1 cellular context compared by ENCODE assay signal in the genomic region with DNA sequence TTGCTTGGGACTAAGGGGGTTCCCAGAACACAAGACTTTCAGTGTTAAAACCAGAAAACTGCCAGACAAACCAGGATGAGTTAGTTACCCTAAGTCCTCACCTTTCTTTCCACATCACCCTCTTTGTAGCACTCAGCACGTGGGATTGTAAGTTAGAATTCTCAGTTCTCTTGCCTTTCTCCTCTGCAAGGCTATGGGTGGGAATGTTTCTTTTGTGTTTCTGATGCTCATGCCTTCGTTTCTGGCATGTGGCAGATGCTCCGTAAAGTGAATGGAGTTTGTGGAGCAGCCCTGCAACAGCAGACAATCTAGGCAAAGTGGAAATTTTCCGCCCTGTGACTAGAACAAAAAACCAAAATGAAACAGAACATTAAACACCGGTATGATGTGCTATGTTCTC.
TF ChIP-seq lines count a peak whose summit lies in the region.

No MANE protein-coding gene starts in this region.

TF ChIP-seq in HepG2, 621 proteins besides CTCF, POLR2A, EP300 and RAD21 (continued from another document):
- no peak for TF ChIP-seq ZNF407 (CRISPR knock-in tag; IDR thresholded peaks at IDR 0.05; ENCODE audit: not compliant biosample characterization)
- TF ChIP-seq ZBTB10 (CRISPR knock-in tag; IDR thresholded peaks at IDR 0.05; ENCODE audit: borderline replicate concordance) = no peak
- TF ChIP-seq MEIS2 (CRISPR knock-in tag; IDR thresholded peaks at IDR 0.05) = no peak
- TF ChIP-seq RBM22 (optimal IDR thresholded peaks at IDR 0.05; ENCODE audit: low read length) = peak; percentile 57
- no peak for TF ChIP-seq PITX1 (CRISPR knock-in tag; IDR thresholded peaks at IDR 0.05)
- TF ChIP-seq ZNF619 (CRISPR knock-in tag; IDR thresholded peaks at IDR 0.05) = 0 out of 2 replicates have a peak, but pooled peaks have one; percentile 26
- no peak for TF ChIP-seq ZNF234 (CRISPR knock-in tag; conservative IDR thresholded peaks at IDR 0.05)
- TF ChIP-seq, protein P1, sequence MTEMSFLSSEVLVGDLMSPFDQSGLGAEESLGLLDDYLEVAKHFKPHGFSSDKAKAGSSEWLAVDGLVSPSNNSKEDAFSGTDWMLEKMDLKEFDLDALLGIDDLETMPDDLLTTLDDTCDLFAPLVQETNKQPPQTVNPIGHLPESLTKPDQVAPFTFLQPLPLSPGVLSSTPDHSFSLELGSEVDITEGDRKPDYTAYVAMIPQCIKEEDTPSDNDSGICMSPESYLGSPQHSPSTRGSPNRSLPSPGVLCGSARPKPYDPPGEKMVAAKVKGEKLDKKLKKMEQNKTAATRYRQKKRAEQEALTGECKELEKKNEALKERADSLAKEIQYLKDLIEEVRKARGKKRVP (CRISPR knock-in tag; IDR thresholded peaks at IDR 0.05) = no peak; a peak in 1 of 4 replicates
- no peak for TF ChIP-seq ZNF296 (CRISPR knock-in tag; conservative IDR thresholded peaks at IDR 0.05)
- 0 out of 2 replicates have a peak, but pooled peaks have one; percentile 20 for TF ChIP-seq ZXDC (CRISPR knock-in tag; IDR thresholded peaks at IDR 0.05)
- no peak for TF ChIP-seq ZKSCAN1 (IDR thresholded peaks at IDR 0.05; ENCODE audit: low read length)
- no peak for TF ChIP-seq SOX6 (IDR thresholded peaks at IDR 0.05)
- no peak for TF ChIP-seq SOX6 (CRISPR knock-in tag; IDR thresholded peaks at IDR 0.05)
- TF ChIP-seq, protein P2, sequence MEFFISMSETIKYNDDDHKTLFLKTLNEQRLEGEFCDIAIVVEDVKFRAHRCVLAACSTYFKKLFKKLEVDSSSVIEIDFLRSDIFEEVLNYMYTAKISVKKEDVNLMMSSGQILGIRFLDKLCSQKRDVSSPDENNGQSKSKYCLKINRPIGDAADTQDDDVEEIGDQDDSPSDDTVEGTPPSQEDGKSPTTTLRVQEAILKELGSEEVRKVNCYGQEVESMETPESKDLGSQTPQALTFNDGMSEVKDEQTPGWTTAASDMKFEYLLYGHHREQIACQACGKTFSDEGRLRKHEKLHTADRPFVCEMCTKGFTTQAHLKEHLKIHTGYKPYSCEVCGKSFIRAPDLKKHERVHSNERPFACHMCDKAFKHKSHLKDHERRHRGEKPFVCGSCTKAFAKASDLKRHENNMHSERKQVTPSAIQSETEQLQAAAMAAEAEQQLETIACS (CRISPR knock-in tag; IDR thresholded peaks at IDR 0.05) = no peak
- no peak for TF ChIP-seq EHMT2 (IDR thresholded peaks at IDR 0.05; ENCODE audit: borderline replicate concordance, low read depth, low read length)
- TF ChIP-seq MXD3 (CRISPR knock-in tag; IDR thresholded peaks at IDR 0.05) = no peak
- TF ChIP-seq NFIB (CRISPR knock-in tag; IDR thresholded peaks at IDR 0.05; ENCODE audit: borderline replicate concordance) = no peak
- TF ChIP-seq ZNF136 (CRISPR knock-in tag; IDR thresholded peaks at IDR 0.05; ENCODE audit: low read depth) = 0 out of 2 replicates have a peak, but pooled peaks have one; percentile 22
- TF ChIP-seq MLLT10 (CRISPR knock-in tag; IDR thresholded peaks at IDR 0.05) = no peak
- no peak for TF ChIP-seq ZNF138 (CRISPR knock-in tag; IDR thresholded peaks at IDR 0.05; ENCODE audit: low read depth)
- TF ChIP-seq, protein P3, sequence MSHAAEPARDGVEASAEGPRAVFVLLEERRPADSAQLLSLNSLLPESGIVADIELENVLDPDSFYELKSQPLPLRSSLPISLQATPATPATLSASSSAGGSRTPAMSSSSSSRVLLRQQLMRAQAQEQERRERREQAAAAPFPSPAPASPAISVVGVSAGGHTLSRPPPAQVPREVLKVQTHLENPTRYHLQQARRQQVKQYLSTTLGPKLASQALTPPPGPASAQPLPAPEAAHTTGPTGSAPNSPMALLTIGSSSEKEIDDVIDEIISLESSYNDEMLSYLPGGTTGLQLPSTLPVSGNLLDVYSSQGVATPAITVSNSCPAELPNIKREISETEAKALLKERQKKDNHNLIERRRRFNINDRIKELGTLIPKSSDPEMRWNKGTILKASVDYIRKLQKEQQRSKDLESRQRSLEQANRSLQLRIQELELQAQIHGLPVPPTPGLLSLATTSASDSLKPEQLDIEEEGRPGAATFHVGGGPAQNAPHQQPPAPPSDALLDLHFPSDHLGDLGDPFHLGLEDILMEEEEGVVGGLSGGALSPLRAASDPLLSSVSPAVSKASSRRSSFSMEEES (CRISPR knock-in tag; IDR thresholded peaks at IDR 0.05) = no peak
- TF ChIP-seq, protein P4, sequence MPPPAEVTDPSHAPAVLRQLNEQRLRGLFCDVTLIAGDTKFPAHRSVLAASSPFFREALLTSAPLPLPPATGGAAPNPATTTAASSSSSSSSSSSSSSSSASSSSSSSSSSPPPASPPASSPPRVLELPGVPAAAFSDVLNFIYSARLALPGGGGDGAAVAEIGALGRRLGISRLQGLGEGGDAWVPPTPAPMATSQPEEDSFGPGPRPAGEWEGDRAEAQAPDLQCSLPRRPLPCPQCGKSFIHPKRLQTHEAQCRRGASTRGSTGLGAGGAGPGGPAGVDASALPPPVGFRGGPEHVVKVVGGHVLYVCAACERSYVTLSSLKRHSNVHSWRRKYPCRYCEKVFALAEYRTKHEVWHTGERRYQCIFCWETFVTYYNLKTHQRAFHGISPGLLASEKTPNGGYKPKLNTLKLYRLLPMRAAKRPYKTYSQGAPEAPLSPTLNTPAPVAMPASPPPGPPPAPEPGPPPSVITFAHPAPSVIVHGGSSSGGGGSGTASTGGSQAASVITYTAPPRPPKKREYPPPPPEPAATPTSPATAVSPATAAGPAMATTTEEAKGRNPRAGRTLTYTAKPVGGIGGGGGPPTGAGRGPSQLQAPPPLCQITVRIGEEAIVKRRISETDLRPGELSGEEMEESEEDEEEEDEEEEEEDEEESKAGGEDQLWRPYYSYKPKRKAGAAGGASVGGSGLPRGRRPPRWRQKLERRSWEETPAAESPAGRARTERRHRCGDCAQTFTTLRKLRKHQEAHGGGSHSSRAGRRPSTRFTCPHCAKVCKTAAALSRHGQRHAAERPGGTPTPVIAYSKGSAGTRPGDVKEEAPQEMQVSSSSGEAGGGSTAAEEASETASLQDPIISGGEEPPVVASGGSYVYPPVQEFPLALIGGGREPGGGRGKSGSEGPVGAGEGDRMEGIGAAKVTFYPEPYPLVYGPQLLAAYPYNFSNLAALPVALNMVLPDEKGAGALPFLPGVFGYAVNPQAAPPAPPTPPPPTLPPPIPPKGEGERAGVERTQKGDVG (CRISPR knock-in tag; IDR thresholded peaks at IDR 0.05; ENCODE audit: borderline replicate concordance) = 0 out of 2 replicates have a peak, but pooled peaks have one; percentile 47
- TF ChIP-seq SMARCE1 (IDR thresholded peaks at IDR 0.05; ENCODE audit: borderline replicate concordance) = no peak
- TF ChIP-seq YEATS2 (CRISPR knock-in tag; IDR thresholded peaks at IDR 0.05; ENCODE audit: borderline replicate concordance) = 0 out of 2 replicates have a peak, but pooled peaks have one; percentile 4
- TF ChIP-seq ZNF205 (CRISPR knock-in tag; IDR thresholded peaks at IDR 0.05) = no peak
- TF ChIP-seq POLR2G (IDR thresholded peaks at IDR 0.05; ENCODE audit: low read depth, low read length) = 0 out of 2 replicates have a peak, but pooled peaks have one; percentile 19
